ENCODE assay signal across 7 cellular contexts in genomic region chr14:103109789-103110415, GRCh38. TPM values are rescaled to one million over a fixed set of nuclear protein-coding genes. Genes with fewer than 3 reads are reported as not detected.
DNase-seq lines count a peak whose midpoint lies in the region; ATAC-seq and TF ChIP-seq lines count a peak whose summit lies in the region.
"Had no signal": no experiment of that assay in that cellular context is flagged by ENCODE, and none has a peak within 500 bp of the region (broad histone marks: within the 10 kb centered on the region; RNA-seq: fewer than 3 reads in every experiment).

No MANE protein-coding gene starts in this region.

- intact Hi-C loops in heart left ventricle (cut with DNase I), result loop anchor here in 7 of 10 donors (5.0 to 10.0 kb wide), 4 partner anchors 32 to 182 kb away; no protein-coding TSS in a partner anchor

- H3K4me3 ChIP-seq in heart left ventricle, result peak overlapping the region in 1 of 12 donors; percentile 15
- H3K4me3 ChIP-seq in suprapubic skin, result no peak overlapping the region

- H3K4me1 ChIP-seq in heart left ventricle, result peaks cover 0 to 53% (median 22%) of the 10 kb centered on the region in 12 donors
- peaks cover 49% of the 10 kb centered on the region for H3K4me1 ChIP-seq in suprapubic skin

- DNase-seq in NCI-H2107 treated with DMSO at 0.1 percent for 48 hours (lab: John Stamatoyannopoulos, UW; ENCODE audit: unreplicated experiment), result peak; percentile 28
- DNase-seq in NCI-H2107 (lab: John Stamatoyannopoulos, UW), result no peak
- DNase-seq in heart left ventricle, result peak in 2 of 5 donors; percentile 57 to 65
- no peak for DNase-seq in suprapubic skin (ENCODE audit: low spot score in 2 of 2)
- DNase-seq in NCI-H128 (lab: John Stamatoyannopoulos, UW; ENCODE audit: unreplicated experiment), result no peak

- peaks cover 0 to 6% (median 0%) of the 10 kb centered on the region in 9 donors for H3K27me3 ChIP-seq in heart left ventricle
- peaks cover 4% of the 10 kb centered on the region for H3K27me3 ChIP-seq in suprapubic skin

- TF ChIP-seq CTCF in heart left ventricle (IDR thresholded peaks at IDR 0.05) (no peak), suprapubic skin (IDR thresholded peaks at IDR 0.05) (no peak)

- no peaks in the 10 kb centered on the region for H3K9me3 ChIP-seq in heart left ventricle
- no peaks in the 10 kb centered on the region for H3K9me3 ChIP-seq in suprapubic skin

- TF ChIP-seq POLR2A in heart left ventricle (IDR thresholded peaks at IDR 0.05) (no peak), suprapubic skin (IDR thresholded peaks at IDR 0.05) (no peak)

- TF ChIP-seq EP300 in suprapubic skin (IDR thresholded peaks at IDR 0.05), result no peak

- peak in 3 of 4 donors; percentile 16 to 74 (median 55) for ATAC-seq in heart left ventricle
- no peak for ATAC-seq in GM21576 (IDR thresholded peaks at IDR 0.05; ENCODE audit: unreplicated experiment)

- H3K27ac ChIP-seq in heart left ventricle (peak overlapping the region in 6 of 12 donors; percentile 11 to 57 (median 39)), suprapubic skin (peak overlapping the region; percentile 67)
- H3K27ac ChIP-seq: 22Rv1 had no signal

- WGBS in heart left ventricle, 4 donors, result 47 to 63% (median 54%) methylated on average over 13 to 27 of the region's 27 CpGs
- WGBS in suprapubic skin, result 25% methylated on average over 3 of the region's 27 CpGs

- H3K36me3 ChIP-seq in heart left ventricle, result no peaks in the 10 kb centered on the region
- H3K36me3 ChIP-seq in suprapubic skin, result no peaks in the 10 kb centered on the region

RNA-seq across cellular contexts. Expression of gene TNFAIP2, which starts 13.4 kb away (rescaled TPM):
- total RNA-seq in heart left ventricle (100 to 1,000 TPM in 2 of 9 donors, 10 to 100 TPM in 7; 22.0 to 253 (median 33.5) TPM), suprapubic skin (10 to 100 TPM; 11.9 to 23.3 (median 16.4) TPM)
- polyA plus RNA-seq in heart left ventricle, result 10 to 100 TPM; 23.8 to 53.6 TPM

RNA-seq across cellular contexts. Expression of gene EXOC3L4, which starts 15.4 kb away (rescaled TPM):
- 1 to 10 TPM in 1 of 9 donors, under 1 TPM in 3, not detected in 5; 0.21 to 3.2 (median 0.48) TPM for total RNA-seq in heart left ventricle
- under 1 TPM; 0.37 to 0.53 TPM for polyA plus RNA-seq in heart left ventricle
- total RNA-seq in suprapubic skin, result 1 to 10 TPM in 1 of 4 donors, not detected in 3; 1.5 TPM

RNA-seq across cellular contexts. Expression of gene LBHD2, which starts 25.9 kb away (rescaled TPM):
- not detected for total RNA-seq in heart left ventricle
- under 1 TPM in 1 of 2 donors, not detected in 1; 0.19 TPM for polyA plus RNA-seq in heart left ventricle
- total RNA-seq in suprapubic skin, result not detected

RNA-seq across cellular contexts. Expression of gene CDC42BPB, which starts 52.6 kb away (rescaled TPM):
- total RNA-seq in heart left ventricle, result 100 to 1,000 TPM in 1 of 9 donors, 10 to 100 TPM in 8; 58.9 to 124 (median 68.9) TPM
- polyA plus RNA-seq in heart left ventricle, result 10 to 100 TPM; 31.1 to 72.4 TPM
- 100 to 1,000 TPM; 105 to 178 (median 107) TPM for total RNA-seq in suprapubic skin
